17 cellular contexts compared by ENCODE assay signal in the genomic region with DNA sequence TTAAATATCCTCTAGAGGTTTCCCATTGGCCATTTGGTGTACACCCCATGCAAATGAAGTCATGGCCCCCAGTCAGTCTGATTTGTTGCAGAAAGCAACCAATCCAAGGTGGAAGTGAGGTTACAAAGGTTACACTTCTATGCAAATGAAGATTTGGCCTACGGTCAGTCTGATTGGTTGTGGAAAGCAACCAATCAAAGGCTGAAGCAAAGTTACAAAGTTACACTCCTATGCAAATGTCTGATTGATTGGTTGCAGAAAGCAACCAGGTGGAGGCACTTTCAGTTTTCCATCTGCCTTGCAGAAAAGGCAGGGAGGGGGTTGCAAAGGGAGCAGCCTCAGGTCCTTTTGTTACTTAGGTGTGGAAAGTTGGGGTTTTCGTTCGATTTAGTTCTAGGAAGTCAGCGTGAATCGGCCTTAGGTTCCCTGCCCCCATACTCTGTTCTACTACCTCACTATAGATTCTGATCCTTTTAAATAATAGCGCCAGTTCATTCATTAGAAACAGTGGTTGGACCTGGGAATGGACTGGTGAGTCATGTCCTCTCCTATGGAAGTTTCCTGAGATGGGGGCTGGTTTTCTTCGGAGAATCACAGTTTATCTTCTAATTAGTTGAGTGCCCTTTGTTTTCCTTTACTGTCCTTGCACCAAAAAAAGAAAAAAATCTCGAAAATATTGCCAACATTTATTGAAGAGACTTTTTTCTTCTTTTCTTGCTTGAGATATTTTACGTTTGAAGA.
"Had no signal": no experiment of that assay in that cellular context is flagged by ENCODE, and none has a peak within 500 bp of the region (broad histone marks: within the 10 kb centered on the region; RNA-seq: fewer than 3 reads in every experiment).

No MANE protein-coding gene starts in this region.

- H3K27ac Mint-ChIP-seq: activated CD4-positive, alpha-beta memory T cell treated with anti-CD3 and anti-CD28 coated beads for 36 hours; activated naive CD8-positive, alpha-beta T cell treated with anti-CD3 and anti-CD28 coated beads, Interleukin-2, amount 10 ng/mL, durations not matched to agents 7 days and 5 days; natural killer cell treated with Interleukin-12 subunit alpha and Interleukin-12 subunit beta and Interleukin-15 and Interleukin-18, amount 100 ng/mL, for 72 hours; stimulated activated memory B cell treated with anti-CD40 and anti-IgM and Interleukin-4, amounts not matched to agents 10 μg/mL and 1 μg/mL and 100 μg/mL, for 72 hours had no signal

- H3K4me1 Mint-ChIP-seq: activated naive CD8-positive, alpha-beta T cell treated with anti-CD3 and anti-CD28 coated beads, Interleukin-2, amount 10 ng/mL, durations not matched to agents 7 days and 5 days; stimulated activated memory B cell treated with anti-CD40 and anti-IgM and Interleukin-4, amounts not matched to agents 10 μg/mL and 1 μg/mL and 100 μg/mL, for 72 hours had no signal

- ATAC-seq: gastroesophageal sphincter; natural killer cell treated with Interleukin-12 subunit alpha and Interleukin-12 subunit beta and Interleukin-15 and Interleukin-18, amount 100 ng/mL, for 72 hours; psoas muscle; stimulated activated memory B cell treated with anti-CD40 and anti-IgM and Interleukin-4, amounts not matched to agents 10 μg/mL and 1 μg/mL and 100 μg/mL, for 72 hours had no signal

- DNase-seq: activated CD4-positive, alpha-beta memory T cell treated with anti-CD3 and anti-CD28 coated beads for 36 hours; activated CD4-positive, CD25-positive, alpha-beta regulatory T cell treated with anti-CD3 and anti-CD28 coated beads, Interleukin-2, amount 50 U/mL, for 72 hours; activated gamma-delta T cell treated with Interleukin-2 at 50 U/mL for 16 hours; activated naive CD8-positive, alpha-beta T cell treated with anti-CD3 and anti-CD28 coated beads, Interleukin-2, amount 10 ng/mL, durations not matched to agents 7 days and 5 days; activated T-cell treated with anti-CD3 and anti-CD28 coated beads, Interleukin-2, amount 50 U/mL, for 48 hours; aorta; mammary epithelial cell; psoas muscle; right lobe of liver; spleen; stimulated activated CD4-positive, alpha-beta T cell treated with anti-CD3 and anti-CD28 coated beads, Interleukin-1b, Interleukin-23, amount 100 ng/mL, for 48 hours; substantia nigra; T-helper 2 cell; trophoblast cell had no signal

- H3K36me3 ChIP-seq: right lobe of liver, spleen had no signal

- H3K27me3 ChIP-seq: gastroesophageal sphincter, right lobe of liver, spleen had no signal

- H3K4me3 ChIP-seq: gastroesophageal sphincter, psoas muscle, right lobe of liver, spleen had no signal

- H3K9me3 Mint-ChIP-seq: activated CD4-positive, alpha-beta memory T cell treated with anti-CD3 and anti-CD28 coated beads for 36 hours; activated naive CD8-positive, alpha-beta T cell treated with anti-CD3 and anti-CD28 coated beads, Interleukin-2, amount 10 ng/mL, durations not matched to agents 7 days and 5 days; natural killer cell treated with Interleukin-12 subunit alpha and Interleukin-12 subunit beta and Interleukin-15 and Interleukin-18, amount 100 ng/mL, for 72 hours; stimulated activated memory B cell treated with anti-CD40 and anti-IgM and Interleukin-4, amounts not matched to agents 10 μg/mL and 1 μg/mL and 100 μg/mL, for 72 hours had no signal

- H3K27me3 Mint-ChIP-seq: natural killer cell treated with Interleukin-12 subunit alpha and Interleukin-12 subunit beta and Interleukin-15 and Interleukin-18, amount 100 ng/mL, for 72 hours had no signal

- H3K4me3 Mint-ChIP-seq: activated CD4-positive, alpha-beta memory T cell treated with anti-CD3 and anti-CD28 coated beads for 36 hours; activated naive CD8-positive, alpha-beta T cell treated with anti-CD3 and anti-CD28 coated beads, Interleukin-2, amount 10 ng/mL, durations not matched to agents 7 days and 5 days; natural killer cell treated with Interleukin-12 subunit alpha and Interleukin-12 subunit beta and Interleukin-15 and Interleukin-18, amount 100 ng/mL, for 72 hours; stimulated activated memory B cell treated with anti-CD40 and anti-IgM and Interleukin-4, amounts not matched to agents 10 μg/mL and 1 μg/mL and 100 μg/mL, for 72 hours had no signal

- H3K4me1 ChIP-seq: gastroesophageal sphincter, psoas muscle, right lobe of liver, spleen had no signal

- H3K36me3 Mint-ChIP-seq: activated CD4-positive, alpha-beta memory T cell treated with anti-CD3 and anti-CD28 coated beads for 36 hours; activated naive CD8-positive, alpha-beta T cell treated with anti-CD3 and anti-CD28 coated beads, Interleukin-2, amount 10 ng/mL, durations not matched to agents 7 days and 5 days; natural killer cell treated with Interleukin-12 subunit alpha and Interleukin-12 subunit beta and Interleukin-15 and Interleukin-18, amount 100 ng/mL, for 72 hours; stimulated activated memory B cell treated with anti-CD40 and anti-IgM and Interleukin-4, amounts not matched to agents 10 μg/mL and 1 μg/mL and 100 μg/mL, for 72 hours had no signal

- H3K27ac ChIP-seq: gastroesophageal sphincter, psoas muscle, right lobe of liver, spleen had no signal

- H3K9me3 ChIP-seq: gastroesophageal sphincter, psoas muscle, right lobe of liver, spleen had no signal
